In genomic region chr5:177402271-177403043, GRCh38 we compare ENCODE assay signal across 6 cellular contexts. TPM values are rescaled to one million over a fixed set of nuclear protein-coding genes. Genes with fewer than 3 reads are reported as not detected.
DNase-seq lines count a peak whose midpoint lies in the region; ATAC-seq lines count a peak whose summit lies in the region.

No MANE protein-coding gene starts in this region.

- no peak overlapping the region for H3K4ac ChIP-seq in neuronal stem cell (ENCODE audit: low read length)

- H3K18ac ChIP-seq in neuronal stem cell (ENCODE audit: low read length), result peak overlapping the region; percentile 98

- H2BK12ac ChIP-seq in neuronal stem cell (ENCODE audit: low read length), result no peak overlapping the region

- H3K23ac ChIP-seq in neuronal stem cell (ENCODE audit: low read depth, low read length, poor library complexity), result peak overlapping the region; percentile 97

- no peaks in the 10 kb centered on the region for H3K36me3 ChIP-seq in neuronal stem cell (replicated peaks in 1 of 2; ENCODE audit: control insufficient read depth in 2 of 2, insufficient read depth in 2 of 2, low read length in 2 of 2)

- H2AK5ac ChIP-seq in neuronal stem cell (ENCODE audit: low read depth, low read length), result peak overlapping the region; percentile 81

- peak overlapping the region; percentile 97 for H2AFZ ChIP-seq in neuronal stem cell (ENCODE audit: low read length)

- peaks cover 16 to 21% of the 10 kb centered on the region in 2 donors for H3K4me1 ChIP-seq in neuronal stem cell (ENCODE audit: control insufficient read depth in 2 of 2, insufficient read depth in 1 of 2, low read depth in 1 of 2, low read length in 2 of 2)

- no peak overlapping the region for H4K8ac ChIP-seq in neuronal stem cell (ENCODE audit: low read depth, low read length)

- no peak overlapping the region for H3K9ac ChIP-seq in neuronal stem cell (ENCODE audit: low read depth, low read length, poor library complexity)

- no peaks in the 10 kb centered on the region for H3K9me3 ChIP-seq in neuronal stem cell (replicated peaks in 1 of 2; ENCODE audit: control insufficient read depth in 2 of 2, insufficient read depth in 1 of 2, low read depth in 1 of 2, low read length in 2 of 2)

- H3K27ac ChIP-seq in caudate nucleus (ENCODE audit: low read depth, low read length) (peak overlapping the region; percentile 44), neuronal stem cell (replicated peaks; ENCODE audit: low read length) (no peak overlapping the region)

- no peak overlapping the region for H2BK5ac ChIP-seq in neuronal stem cell (ENCODE audit: low read length)

- H3K4me3 ChIP-seq in neuronal stem cell (ENCODE audit: low read length in 2 of 2), result peak overlapping the region; percentile 41 to 83

- WGBS in neuronal stem cell (ENCODE audit: extremely low coverage in 2 of 2, insufficient read length in 2 of 2, insufficient replicate concordance in 1 of 2), 2 donors, result no CpG with 5 or more reads among the region's 49 CpGs

- H3K27me3 ChIP-seq in neuronal stem cell (ENCODE audit: control insufficient read depth in 3 of 3, insufficient read depth in 3 of 3, low read depth in 1 of 3, low read length in 3 of 3), result peaks cover 16 to 65% (median 49%) of the 10 kb centered on the region in 3 experiments

- peak overlapping the region; percentile 96 for H3K4me2 ChIP-seq in neuronal stem cell (ENCODE audit: insufficient read depth, low read length, poor library complexity, severe bottlenecking)

- no peak overlapping the region for H4K91ac ChIP-seq in neuronal stem cell (ENCODE audit: low read depth, low read length, poor library complexity)

- H3K79me1 ChIP-seq in neuronal stem cell (ENCODE audit: low read depth, low read length), result peaks cover 4% of the 10 kb centered on the region

- peak overlapping the region; percentile 61 for H2BK120ac ChIP-seq in neuronal stem cell (ENCODE audit: low read depth, low read length)

- ATAC-seq in HG03432 (IDR thresholded peaks at IDR 0.05; ENCODE audit: unreplicated experiment), result peak; percentile 24
- ATAC-seq in left lobe of liver, result no peak

- peak overlapping the region; percentile 100 for H2BK15ac ChIP-seq in neuronal stem cell (ENCODE audit: low read length)

- H3K14ac ChIP-seq in neuronal stem cell (ENCODE audit: low read length), result no peak overlapping the region

- DNase-seq in SHP77 treated with DMSO at 0.1 percent for 48 hours (lab: John Stamatoyannopoulos, UW) (peak; percentile 91), caudate nucleus (lab: John Stamatoyannopoulos, UW) (peak in 48 of 61 donors; percentile 11 to 82 (median 58)), neuronal stem cell (ENCODE audit: low spot score) (peak; percentile 56), OCI-M2 (lab: John Stamatoyannopoulos, UW; ENCODE audit: unreplicated experiment) (no peak), left lobe of liver (ENCODE audit: low spot score) (no peak)

RNA-seq across cellular contexts. Expression of gene PFN3, which starts 2.0 kb away (rescaled TPM):
- polyA plus RNA-seq in neuronal stem cell (2013, experiment 1 of 2), result not detected
- not detected for polyA plus RNA-seq in neuronal stem cell (2013, experiment 2 of 2)
- total RNA-seq in left lobe of liver, result not detected

RNA-seq across cellular contexts. Expression of gene F12, which starts 6.9 kb away (rescaled TPM):
- polyA plus RNA-seq in neuronal stem cell (2013, experiment 1 of 2), result 2.1 TPM
- polyA plus RNA-seq in neuronal stem cell (2013, experiment 2 of 2), result 2.5 TPM
- total RNA-seq in left lobe of liver, result 292 TPM

RNA-seq across cellular contexts. Expression of gene SLC34A1, which starts 18.2 kb away (rescaled TPM):
- not detected for polyA plus RNA-seq in neuronal stem cell (2013, experiment 1 of 2)
- not detected for polyA plus RNA-seq in neuronal stem cell (2013, experiment 2 of 2)
- total RNA-seq in left lobe of liver, result 3.0 TPM

RNA-seq across cellular contexts. Expression of gene GRK6, which starts 24.0 kb away (rescaled TPM):
- 27.8 TPM for polyA plus RNA-seq in neuronal stem cell (2013, experiment 1 of 2)
- 27.7 TPM for polyA plus RNA-seq in neuronal stem cell (2013, experiment 2 of 2)
- 9.8 TPM for total RNA-seq in left lobe of liver

RNA-seq across cellular contexts. Expression of gene PRR7, which starts 44.2 kb away (rescaled TPM):
- polyA plus RNA-seq in neuronal stem cell (2013, experiment 1 of 2), result 26.8 TPM
- polyA plus RNA-seq in neuronal stem cell (2013, experiment 2 of 2), result 26.8 TPM
- total RNA-seq in left lobe of liver, result 0.63 TPM

Comparison
In these comparisons a context has a peak if more than half of its experiments do, and no peak if none do; other contexts are left out.
1. DNase-seq: peak in SHP77 treated with DMSO at 0.1 percent for 48 hours (single experiment), caudate nucleus (48 of 61) and neuronal stem cell (single experiment); none in OCI-M2 (single experiment) and left lobe of liver (single experiment).